In the genomic region with DNA sequence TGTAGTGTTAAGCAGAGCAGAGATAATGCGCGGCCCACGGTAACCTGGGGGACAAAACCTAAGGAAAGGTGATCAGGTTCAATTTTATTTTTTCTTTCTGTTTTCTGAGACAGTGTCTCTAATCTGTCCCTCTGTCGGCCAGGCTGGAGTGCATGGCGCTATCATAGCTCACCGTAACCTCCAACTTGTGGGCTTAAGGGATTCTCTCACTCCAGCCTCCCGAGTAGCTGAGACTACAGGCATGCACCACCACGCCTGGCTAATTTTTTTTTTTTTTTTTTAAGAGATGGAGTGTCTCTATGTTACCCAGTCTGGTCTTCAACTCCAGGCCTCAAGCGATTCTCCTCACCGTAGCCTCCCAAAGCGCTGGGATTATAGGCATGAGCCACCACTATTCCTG, we compare ENCODE assay signal across 6 cellular contexts. TPM values are rescaled to one million over a fixed set of nuclear protein-coding genes. Genes with fewer than 3 reads are reported as not detected.
A peak's percentile ranks its signal among the peaks of the same experiment; 100 is the strongest.
DNase-seq lines count a peak whose midpoint lies in the region; ATAC-seq and TF ChIP-seq lines count a peak whose summit lies in the region.

No MANE protein-coding gene starts in this region.

- no peaks in the 10 kb centered on the region for H3K9me3 Mint-ChIP-seq in Caco-2 (ENCODE audit: unreplicated experiment)
- no peaks in the 10 kb centered on the region for H3K9me3 Mint-ChIP-seq in activated naive CD8-positive, alpha-beta T cell treated with anti-CD3 and anti-CD28 coated beads, Interleukin-2, amount 10 ng/mL, durations not matched to agents 7 days and 5 days

- H3K4me1 ChIP-seq in Caco-2 (peaks cover 8% of the 10 kb centered on the region), mucosa of stomach (ENCODE audit: control insufficient read depth, insufficient read depth, low read length) (peaks cover 29% of the 10 kb centered on the region)

- no peak for DNase-seq in Caco-2
- no peak for DNase-seq in activated naive CD8-positive, alpha-beta T cell treated with anti-CD3 and anti-CD28 coated beads, Interleukin-2, amount 10 ng/mL, durations not matched to agents 7 days and 5 days
- DNase-seq in Kasumi-1 (lab: John Stamatoyannopoulos, UW), result no peak
- DNase-seq in inferior parietal cortex (ENCODE audit: extremely low spot score), result no peak

- no peaks in the 10 kb centered on the region for H3K36me3 ChIP-seq in Caco-2 (ENCODE audit: control insufficient read depth, insufficient read depth, low read length)
- H3K36me3 ChIP-seq in mucosa of stomach (ENCODE audit: control insufficient read depth, insufficient read depth, low read length), result no peaks in the 10 kb centered on the region

- H3K4me3 Mint-ChIP-seq in Caco-2 (ENCODE audit: unreplicated experiment), result peak overlapping the region; percentile 76
- peak overlapping the region; percentile 83 for H3K4me3 Mint-ChIP-seq in activated naive CD8-positive, alpha-beta T cell treated with anti-CD3 and anti-CD28 coated beads, Interleukin-2, amount 10 ng/mL, durations not matched to agents 7 days and 5 days

- no peak overlapping the region for H3K27ac Mint-ChIP-seq in Caco-2 (ENCODE audit: unreplicated experiment)
- no peak overlapping the region for H3K27ac Mint-ChIP-seq in activated naive CD8-positive, alpha-beta T cell treated with anti-CD3 and anti-CD28 coated beads, Interleukin-2, amount 10 ng/mL, durations not matched to agents 7 days and 5 days

- no peak for ATAC-seq in activated naive CD8-positive, alpha-beta T cell treated with anti-CD3 and anti-CD28 coated beads, Interleukin-2, amount 10 ng/mL, durations not matched to agents 7 days and 5 days (ENCODE audit: low read depth)
- no peak for ATAC-seq in GM21390 (IDR thresholded peaks at IDR 0.05; ENCODE audit: unreplicated experiment)

- H3K27me3 ChIP-seq in Caco-2 (replicated peaks; ENCODE audit: control insufficient read depth, insufficient read depth, low read length), result 0 out of 2 replicates have a peak, but pooled peaks cover 2% of the 10 kb centered on the region
- no peaks in the 10 kb centered on the region for H3K27me3 ChIP-seq in mucosa of stomach (ENCODE audit: control insufficient read depth, insufficient read depth, low read length)

- CTCF ChIA-PET in Caco-2 (lab: Charles Lee), result interaction anchor here (0.6 to 1.4 kb wide), 3 partner anchors 10 to 150 kb away, joined by 3 to 4 read pairs (median 3); partner anchors contain the start of gene PIAS3

- POLR2A ChIA-PET in Caco-2 (lab: Charles Lee), result no interaction called here
- POLR2A ChIA-PET in activated naive CD8-positive, alpha-beta T cell treated with anti-CD3 and anti-CD28 coated beads, Interleukin-2, amount 10 ng/mL, durations not matched to agents 7 days and 5 days (lab: Charles Lee), result interaction anchor here (0.6 to 2.4 kb wide), 2 partner anchors 21 to 27 kb away, joined by 4 to 12 read pairs; partner anchors contain the start of gene PIAS3

- peak overlapping the region; percentile 70 for H3K4me3 ChIP-seq in Caco-2 (ENCODE audit: low read depth, low read length)
- peak overlapping the region; percentile 67 for H3K4me3 ChIP-seq in mucosa of stomach (ENCODE audit: low read length)

- peaks cover 10% of the 10 kb centered on the region for H3K4me1 Mint-ChIP-seq in Caco-2 (ENCODE audit: low read depth, unreplicated experiment)
- H3K4me1 Mint-ChIP-seq in activated naive CD8-positive, alpha-beta T cell treated with anti-CD3 and anti-CD28 coated beads, Interleukin-2, amount 10 ng/mL, durations not matched to agents 7 days and 5 days, result peaks cover 13% of the 10 kb centered on the region

- no TSS peak for BruUV-seq in Caco-2 (replicated peaks; lab: Mats Ljungman, UMichigan)

- no peak overlapping the region for H3K9ac ChIP-seq in mucosa of stomach (ENCODE audit: low read length)

- no peaks in the 10 kb centered on the region for H3K36me3 Mint-ChIP-seq in Caco-2 (ENCODE audit: insufficient read depth, unreplicated experiment)
- H3K36me3 Mint-ChIP-seq in activated naive CD8-positive, alpha-beta T cell treated with anti-CD3 and anti-CD28 coated beads, Interleukin-2, amount 10 ng/mL, durations not matched to agents 7 days and 5 days, result no peaks in the 10 kb centered on the region

- no peak for TF ChIP-seq CTCF in Caco-2 (IDR thresholded peaks at IDR 0.05; ENCODE audit: insufficient read depth in 1 of 2, low read depth in 1 of 2, low read length in 1 of 2, severe bottlenecking in 1 of 2, unreplicated experiment in 1 of 2)

- peaks cover 17% of the 10 kb centered on the region for H3K27me3 Mint-ChIP-seq in Caco-2 (ENCODE audit: insufficient read depth, unreplicated experiment)
- peaks cover 26% of the 10 kb centered on the region for H3K27me3 Mint-ChIP-seq in activated naive CD8-positive, alpha-beta T cell treated with anti-CD3 and anti-CD28 coated beads, Interleukin-2, amount 10 ng/mL, durations not matched to agents 7 days and 5 days

- intact Hi-C loops in Caco-2 (cut with micrococcal nuclease; ENCODE audit: unreplicated experiment), result no loop called here

- no peaks in the 10 kb centered on the region for H3K9me3 ChIP-seq in Caco-2
- no peaks in the 10 kb centered on the region for H3K9me3 ChIP-seq in mucosa of stomach (ENCODE audit: control insufficient read depth, low read length)

RNA-seq across cellular contexts. Expression of gene ANKRD35, which starts 0.7 kb away (rescaled TPM):
- 0.09 and 0.34 TPM in 2 replicates for total RNA-seq in Caco-2 (2022)
- under 1 TPM; 0.40 to 0.69 TPM for total RNA-seq in activated naive CD8-positive, alpha-beta T cell treated with anti-CD3 and anti-CD28 coated beads, Interleukin-2, amount 10 ng/mL, durations not matched to agents 7 days and 5 days

RNA-seq across cellular contexts. Expression of gene ITGA10, which starts 23.5 kb away (rescaled TPM):
- total RNA-seq in Caco-2 (2022), result 0.12 and 0.43 TPM in 2 replicates
- total RNA-seq in activated naive CD8-positive, alpha-beta T cell treated with anti-CD3 and anti-CD28 coated beads, Interleukin-2, amount 10 ng/mL, durations not matched to agents 7 days and 5 days, result 1 to 10 TPM; 2.1 to 2.2 TPM

RNA-seq across cellular contexts. Expression of gene PIAS3, which starts 27.5 kb away (rescaled TPM):
- total RNA-seq in Caco-2 (2022), result 20.3 and 22.0 TPM in 2 replicates
- 10 to 100 TPM; 31.8 to 33.3 TPM for total RNA-seq in activated naive CD8-positive, alpha-beta T cell treated with anti-CD3 and anti-CD28 coated beads, Interleukin-2, amount 10 ng/mL, durations not matched to agents 7 days and 5 days

RNA-seq across cellular contexts. Expression of gene PEX11B, which starts 32.1 kb away (rescaled TPM):
- 14.5 and 16.1 TPM in 2 replicates for total RNA-seq in Caco-2 (2022)
- total RNA-seq in activated naive CD8-positive, alpha-beta T cell treated with anti-CD3 and anti-CD28 coated beads, Interleukin-2, amount 10 ng/mL, durations not matched to agents 7 days and 5 days, result 10 to 100 TPM; 31.0 to 35.8 TPM

RNA-seq across cellular contexts. Expression of gene RBM8A, which starts 40.9 kb away (rescaled TPM):
- 178 and 185 TPM in 2 replicates for total RNA-seq in Caco-2 (2022)
- 100 to 1,000 TPM; 157 to 160 TPM for total RNA-seq in activated naive CD8-positive, alpha-beta T cell treated with anti-CD3 and anti-CD28 coated beads, Interleukin-2, amount 10 ng/mL, durations not matched to agents 7 days and 5 days
